1 cellular context compared by ENCODE assay signal in the genomic region with DNA sequence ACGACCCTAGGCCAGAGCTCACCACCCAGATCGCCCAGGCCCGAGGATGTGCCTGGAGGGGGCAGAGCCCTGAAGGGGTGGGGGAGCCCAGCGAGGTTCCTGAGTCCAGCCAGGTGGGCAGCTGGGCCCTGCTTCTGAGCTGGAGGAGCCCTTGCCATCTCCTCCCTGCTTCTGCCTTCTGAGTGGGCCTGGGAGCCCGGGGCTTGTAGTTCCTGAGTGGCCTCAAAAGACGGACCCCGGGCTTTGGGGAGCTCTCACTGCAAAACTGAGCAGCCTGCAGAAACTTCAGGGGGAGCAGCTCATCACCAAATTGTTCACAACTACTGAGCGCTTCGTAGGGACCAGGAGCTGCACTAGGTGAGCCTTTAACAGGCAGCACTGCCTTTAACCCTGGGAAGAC.
TF ChIP-seq lines count a peak whose summit lies in the region.

No MANE protein-coding gene starts in this region.

TF ChIP-seq in WTC11, 78 proteins besides CTCF, POLR2A, EP300 and RAD21 (continued from another document):
- TF ChIP-seq, protein P1, sequence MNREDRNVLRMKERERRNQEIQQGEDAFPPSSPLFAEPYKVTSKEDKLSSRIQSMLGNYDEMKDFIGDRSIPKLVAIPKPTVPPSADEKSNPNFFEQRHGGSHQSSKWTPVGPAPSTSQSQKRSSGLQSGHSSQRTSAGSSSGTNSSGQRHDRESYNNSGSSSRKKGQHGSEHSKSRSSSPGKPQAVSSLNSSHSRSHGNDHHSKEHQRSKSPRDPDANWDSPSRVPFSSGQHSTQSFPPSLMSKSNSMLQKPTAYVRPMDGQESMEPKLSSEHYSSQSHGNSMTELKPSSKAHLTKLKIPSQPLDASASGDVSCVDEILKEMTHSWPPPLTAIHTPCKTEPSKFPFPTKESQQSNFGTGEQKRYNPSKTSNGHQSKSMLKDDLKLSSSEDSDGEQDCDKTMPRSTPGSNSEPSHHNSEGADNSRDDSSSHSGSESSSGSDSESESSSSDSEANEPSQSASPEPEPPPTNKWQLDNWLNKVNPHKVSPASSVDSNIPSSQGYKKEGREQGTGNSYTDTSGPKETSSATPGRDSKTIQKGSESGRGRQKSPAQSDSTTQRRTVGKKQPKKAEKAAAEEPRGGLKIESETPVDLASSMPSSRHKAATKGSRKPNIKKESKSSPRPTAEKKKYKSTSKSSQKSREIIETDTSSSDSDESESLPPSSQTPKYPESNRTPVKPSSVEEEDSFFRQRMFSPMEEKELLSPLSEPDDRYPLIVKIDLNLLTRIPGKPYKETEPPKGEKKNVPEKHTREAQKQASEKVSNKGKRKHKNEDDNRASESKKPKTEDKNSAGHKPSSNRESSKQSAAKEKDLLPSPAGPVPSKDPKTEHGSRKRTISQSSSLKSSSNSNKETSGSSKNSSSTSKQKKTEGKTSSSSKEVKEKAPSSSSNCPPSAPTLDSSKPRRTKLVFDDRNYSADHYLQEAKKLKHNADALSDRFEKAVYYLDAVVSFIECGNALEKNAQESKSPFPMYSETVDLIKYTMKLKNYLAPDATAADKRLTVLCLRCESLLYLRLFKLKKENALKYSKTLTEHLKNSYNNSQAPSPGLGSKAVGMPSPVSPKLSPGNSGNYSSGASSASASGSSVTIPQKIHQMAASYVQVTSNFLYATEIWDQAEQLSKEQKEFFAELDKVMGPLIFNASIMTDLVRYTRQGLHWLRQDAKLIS (CRISPR knock-in tag; IDR thresholded peaks at IDR 0.05; ENCODE audit: borderline replicate concordance): no peak
- no peak for TF ChIP-seq FOXJ3 (CRISPR knock-in tag; IDR thresholded peaks at IDR 0.05; ENCODE audit: borderline replicate concordance)
- no peak for TF ChIP-seq GABPB1 (CRISPR knock-in tag; IDR thresholded peaks at IDR 0.05)
- TF ChIP-seq USF2 (CRISPR knock-in tag; IDR thresholded peaks at IDR 0.05): no peak
- no peak for TF ChIP-seq GRHL2 (CRISPR knock-in tag; IDR thresholded peaks at IDR 0.05; ENCODE audit: insufficient replicate concordance, severe bottlenecking)
- no peak for TF ChIP-seq STAT6 (CRISPR knock-in tag; conservative IDR thresholded peaks at IDR 0.05; ENCODE audit: low read depth)
- no peak for TF ChIP-seq ZNF281 (CRISPR knock-in tag; IDR thresholded peaks at IDR 0.05)
- no peak for TF ChIP-seq GTF2I (CRISPR knock-in tag; conservative IDR thresholded peaks at IDR 0.05)
TF ChIP-seq in WTC11: peak in this region for 0.
